1 cellular context compared by ENCODE assay signal in genomic region chr21:29637553-29637952, GRCh38.
TF ChIP-seq lines count a peak whose summit lies in the region.

No MANE protein-coding gene starts in this region.

TF ChIP-seq in K562, 482 proteins besides CTCF, POLR2A, EP300 and RAD21 (continued from another document):
- TF ChIP-seq NR2C1 (IDR thresholded peaks at IDR 0.05) (no peak), NR2C1 (tag; IDR thresholded peaks at IDR 0.05) (peak; percentile 23; the same call in 1 of the 2 replicates), DMBX1 (CRISPR knock-in tag; IDR thresholded peaks at IDR 0.05; ENCODE audit: borderline replicate concordance) (peak; percentile 64; the same call in 1 of the 2 replicates), ATF6 (CRISPR knock-in tag; IDR thresholded peaks at IDR 0.05) (no peak), ZFPM2 (CRISPR knock-in tag; IDR thresholded peaks at IDR 0.05) (no peak), L3MBTL2 (IDR thresholded peaks at IDR 0.05) (peak; percentile 61; the same call in 1 of the 2 replicates), DIDO1 (tag; IDR thresholded peaks at IDR 0.05; ENCODE audit: low read depth) (no peak), HMBOX1 (IDR thresholded peaks at IDR 0.05) (peak; percentile 60; the same call in 1 of the 2 replicates), CBX2 (IDR thresholded peaks at IDR 0.05; ENCODE audit: insufficient read depth, low read length, poor library complexity, severe bottlenecking) (no peak)
- TF ChIP-seq, protein P1, sequence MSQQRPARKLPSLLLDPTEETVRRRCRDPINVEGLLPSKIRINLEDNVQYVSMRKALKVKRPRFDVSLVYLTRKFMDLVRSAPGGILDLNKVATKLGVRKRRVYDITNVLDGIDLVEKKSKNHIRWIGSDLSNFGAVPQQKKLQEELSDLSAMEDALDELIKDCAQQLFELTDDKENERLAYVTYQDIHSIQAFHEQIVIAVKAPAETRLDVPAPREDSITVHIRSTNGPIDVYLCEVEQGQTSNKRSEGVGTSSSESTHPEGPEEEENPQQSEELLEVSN (IDR thresholded peaks at IDR 0.05; ENCODE audit: borderline replicate concordance in 1 of 2, extremely low read depth in 1 of 2, insufficient read depth in 1 of 2, insufficient read length in 1 of 2, low read depth in 1 of 2, low read length in 1 of 2, poor library complexity in 1 of 2, severe bottlenecking in 1 of 2): peak in 1 of 2 experiments; percentile 29
- TF ChIP-seq, protein P2, sequence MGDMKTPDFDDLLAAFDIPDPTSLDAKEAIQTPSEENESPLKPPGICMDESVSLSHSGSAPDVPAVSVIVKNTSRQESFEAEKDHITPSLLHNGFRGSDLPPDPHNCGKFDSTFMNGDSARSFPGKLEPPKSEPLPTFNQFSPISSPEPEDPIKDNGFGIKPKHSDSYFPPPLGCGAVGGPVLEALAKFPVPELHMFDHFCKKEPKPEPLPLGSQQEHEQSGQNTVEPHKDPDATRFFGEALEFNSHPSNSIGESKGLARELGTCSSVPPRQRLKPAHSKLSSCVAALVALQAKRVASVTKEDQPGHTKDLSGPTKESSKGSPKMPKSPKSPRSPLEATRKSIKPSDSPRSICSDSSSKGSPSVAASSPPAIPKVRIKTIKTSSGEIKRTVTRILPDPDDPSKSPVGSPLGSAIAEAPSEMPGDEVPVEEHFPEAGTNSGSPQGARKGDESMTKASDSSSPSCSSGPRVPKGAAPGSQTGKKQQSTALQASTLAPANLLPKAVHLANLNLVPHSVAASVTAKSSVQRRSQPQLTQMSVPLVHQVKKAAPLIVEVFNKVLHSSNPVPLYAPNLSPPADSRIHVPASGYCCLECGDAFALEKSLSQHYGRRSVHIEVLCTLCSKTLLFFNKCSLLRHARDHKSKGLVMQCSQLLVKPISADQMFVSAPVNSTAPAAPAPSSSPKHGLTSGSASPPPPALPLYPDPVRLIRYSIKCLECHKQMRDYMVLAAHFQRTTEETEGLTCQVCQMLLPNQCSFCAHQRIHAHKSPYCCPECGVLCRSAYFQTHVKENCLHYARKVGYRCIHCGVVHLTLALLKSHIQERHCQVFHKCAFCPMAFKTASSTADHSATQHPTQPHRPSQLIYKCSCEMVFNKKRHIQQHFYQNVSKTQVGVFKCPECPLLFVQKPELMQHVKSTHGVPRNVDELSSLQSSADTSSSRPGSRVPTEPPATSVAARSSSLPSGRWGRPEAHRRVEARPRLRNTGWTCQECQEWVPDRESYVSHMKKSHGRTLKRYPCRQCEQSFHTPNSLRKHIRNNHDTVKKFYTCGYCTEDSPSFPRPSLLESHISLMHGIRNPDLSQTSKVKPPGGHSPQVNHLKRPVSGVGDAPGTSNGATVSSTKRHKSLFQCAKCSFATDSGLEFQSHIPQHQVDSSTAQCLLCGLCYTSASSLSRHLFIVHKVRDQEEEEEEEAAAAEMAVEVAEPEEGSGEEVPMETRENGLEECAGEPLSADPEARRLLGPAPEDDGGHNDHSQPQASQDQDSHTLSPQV (IDR thresholded peaks at IDR 0.05): peak; percentile 80
- TF ChIP-seq, protein P3, sequence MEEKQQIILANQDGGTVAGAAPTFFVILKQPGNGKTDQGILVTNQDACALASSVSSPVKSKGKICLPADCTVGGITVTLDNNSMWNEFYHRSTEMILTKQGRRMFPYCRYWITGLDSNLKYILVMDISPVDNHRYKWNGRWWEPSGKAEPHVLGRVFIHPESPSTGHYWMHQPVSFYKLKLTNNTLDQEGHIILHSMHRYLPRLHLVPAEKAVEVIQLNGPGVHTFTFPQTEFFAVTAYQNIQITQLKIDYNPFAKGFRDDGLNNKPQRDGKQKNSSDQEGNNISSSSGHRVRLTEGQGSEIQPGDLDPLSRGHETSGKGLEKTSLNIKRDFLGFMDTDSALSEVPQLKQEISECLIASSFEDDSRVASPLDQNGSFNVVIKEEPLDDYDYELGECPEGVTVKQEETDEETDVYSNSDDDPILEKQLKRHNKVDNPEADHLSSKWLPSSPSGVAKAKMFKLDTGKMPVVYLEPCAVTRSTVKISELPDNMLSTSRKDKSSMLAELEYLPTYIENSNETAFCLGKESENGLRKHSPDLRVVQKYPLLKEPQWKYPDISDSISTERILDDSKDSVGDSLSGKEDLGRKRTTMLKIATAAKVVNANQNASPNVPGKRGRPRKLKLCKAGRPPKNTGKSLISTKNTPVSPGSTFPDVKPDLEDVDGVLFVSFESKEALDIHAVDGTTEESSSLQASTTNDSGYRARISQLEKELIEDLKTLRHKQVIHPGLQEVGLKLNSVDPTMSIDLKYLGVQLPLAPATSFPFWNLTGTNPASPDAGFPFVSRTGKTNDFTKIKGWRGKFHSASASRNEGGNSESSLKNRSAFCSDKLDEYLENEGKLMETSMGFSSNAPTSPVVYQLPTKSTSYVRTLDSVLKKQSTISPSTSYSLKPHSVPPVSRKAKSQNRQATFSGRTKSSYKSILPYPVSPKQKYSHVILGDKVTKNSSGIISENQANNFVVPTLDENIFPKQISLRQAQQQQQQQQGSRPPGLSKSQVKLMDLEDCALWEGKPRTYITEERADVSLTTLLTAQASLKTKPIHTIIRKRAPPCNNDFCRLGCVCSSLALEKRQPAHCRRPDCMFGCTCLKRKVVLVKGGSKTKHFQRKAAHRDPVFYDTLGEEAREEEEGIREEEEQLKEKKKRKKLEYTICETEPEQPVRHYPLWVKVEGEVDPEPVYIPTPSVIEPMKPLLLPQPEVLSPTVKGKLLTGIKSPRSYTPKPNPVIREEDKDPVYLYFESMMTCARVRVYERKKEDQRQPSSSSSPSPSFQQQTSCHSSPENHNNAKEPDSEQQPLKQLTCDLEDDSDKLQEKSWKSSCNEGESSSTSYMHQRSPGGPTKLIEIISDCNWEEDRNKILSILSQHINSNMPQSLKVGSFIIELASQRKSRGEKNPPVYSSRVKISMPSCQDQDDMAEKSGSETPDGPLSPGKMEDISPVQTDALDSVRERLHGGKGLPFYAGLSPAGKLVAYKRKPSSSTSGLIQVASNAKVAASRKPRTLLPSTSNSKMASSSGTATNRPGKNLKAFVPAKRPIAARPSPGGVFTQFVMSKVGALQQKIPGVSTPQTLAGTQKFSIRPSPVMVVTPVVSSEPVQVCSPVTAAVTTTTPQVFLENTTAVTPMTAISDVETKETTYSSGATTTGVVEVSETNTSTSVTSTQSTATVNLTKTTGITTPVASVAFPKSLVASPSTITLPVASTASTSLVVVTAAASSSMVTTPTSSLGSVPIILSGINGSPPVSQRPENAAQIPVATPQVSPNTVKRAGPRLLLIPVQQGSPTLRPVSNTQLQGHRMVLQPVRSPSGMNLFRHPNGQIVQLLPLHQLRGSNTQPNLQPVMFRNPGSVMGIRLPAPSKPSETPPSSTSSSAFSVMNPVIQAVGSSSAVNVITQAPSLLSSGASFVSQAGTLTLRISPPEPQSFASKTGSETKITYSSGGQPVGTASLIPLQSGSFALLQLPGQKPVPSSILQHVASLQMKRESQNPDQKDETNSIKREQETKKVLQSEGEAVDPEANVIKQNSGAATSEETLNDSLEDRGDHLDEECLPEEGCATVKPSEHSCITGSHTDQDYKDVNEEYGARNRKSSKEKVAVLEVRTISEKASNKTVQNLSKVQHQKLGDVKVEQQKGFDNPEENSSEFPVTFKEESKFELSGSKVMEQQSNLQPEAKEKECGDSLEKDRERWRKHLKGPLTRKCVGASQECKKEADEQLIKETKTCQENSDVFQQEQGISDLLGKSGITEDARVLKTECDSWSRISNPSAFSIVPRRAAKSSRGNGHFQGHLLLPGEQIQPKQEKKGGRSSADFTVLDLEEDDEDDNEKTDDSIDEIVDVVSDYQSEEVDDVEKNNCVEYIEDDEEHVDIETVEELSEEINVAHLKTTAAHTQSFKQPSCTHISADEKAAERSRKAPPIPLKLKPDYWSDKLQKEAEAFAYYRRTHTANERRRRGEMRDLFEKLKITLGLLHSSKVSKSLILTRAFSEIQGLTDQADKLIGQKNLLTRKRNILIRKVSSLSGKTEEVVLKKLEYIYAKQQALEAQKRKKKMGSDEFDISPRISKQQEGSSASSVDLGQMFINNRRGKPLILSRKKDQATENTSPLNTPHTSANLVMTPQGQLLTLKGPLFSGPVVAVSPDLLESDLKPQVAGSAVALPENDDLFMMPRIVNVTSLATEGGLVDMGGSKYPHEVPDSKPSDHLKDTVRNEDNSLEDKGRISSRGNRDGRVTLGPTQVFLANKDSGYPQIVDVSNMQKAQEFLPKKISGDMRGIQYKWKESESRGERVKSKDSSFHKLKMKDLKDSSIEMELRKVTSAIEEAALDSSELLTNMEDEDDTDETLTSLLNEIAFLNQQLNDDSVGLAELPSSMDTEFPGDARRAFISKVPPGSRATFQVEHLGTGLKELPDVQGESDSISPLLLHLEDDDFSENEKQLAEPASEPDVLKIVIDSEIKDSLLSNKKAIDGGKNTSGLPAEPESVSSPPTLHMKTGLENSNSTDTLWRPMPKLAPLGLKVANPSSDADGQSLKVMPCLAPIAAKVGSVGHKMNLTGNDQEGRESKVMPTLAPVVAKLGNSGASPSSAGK (IDR thresholded peaks at IDR 0.05): 0 out of 2 replicates have a peak, but pooled peaks have one; percentile 31
- TF ChIP-seq, protein P4, sequence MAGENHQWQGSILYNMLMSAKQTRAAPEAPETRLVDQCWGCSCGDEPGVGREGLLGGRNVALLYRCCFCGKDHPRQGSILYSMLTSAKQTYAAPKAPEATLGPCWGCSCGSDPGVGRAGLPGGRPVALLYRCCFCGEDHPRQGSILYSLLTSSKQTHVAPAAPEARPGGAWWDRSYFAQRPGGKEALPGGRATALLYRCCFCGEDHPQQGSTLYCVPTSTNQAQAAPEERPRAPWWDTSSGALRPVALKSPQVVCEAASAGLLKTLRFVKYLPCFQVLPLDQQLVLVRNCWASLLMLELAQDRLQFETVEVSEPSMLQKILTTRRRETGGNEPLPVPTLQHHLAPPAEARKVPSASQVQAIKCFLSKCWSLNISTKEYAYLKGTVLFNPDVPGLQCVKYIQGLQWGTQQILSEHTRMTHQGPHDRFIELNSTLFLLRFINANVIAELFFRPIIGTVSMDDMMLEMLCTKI (IDR thresholded peaks at IDR 0.05; ENCODE audit: partially characterized antibody): no peak
- TF ChIP-seq, protein P5, sequence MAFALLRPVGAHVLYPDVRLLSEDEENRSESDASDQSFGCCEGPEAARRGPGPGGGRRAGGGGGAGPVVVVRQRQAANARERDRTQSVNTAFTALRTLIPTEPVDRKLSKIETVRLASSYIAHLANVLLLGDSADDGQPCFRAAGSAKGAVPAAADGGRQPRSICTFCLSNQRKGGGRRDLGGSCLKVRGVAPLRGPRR (CRISPR knock-in tag; IDR thresholded peaks at IDR 0.05): no peak
TF ChIP-seq in K562: peak in this region for 11.
